15 cellular contexts compared by ENCODE assay signal in the genomic region with DNA sequence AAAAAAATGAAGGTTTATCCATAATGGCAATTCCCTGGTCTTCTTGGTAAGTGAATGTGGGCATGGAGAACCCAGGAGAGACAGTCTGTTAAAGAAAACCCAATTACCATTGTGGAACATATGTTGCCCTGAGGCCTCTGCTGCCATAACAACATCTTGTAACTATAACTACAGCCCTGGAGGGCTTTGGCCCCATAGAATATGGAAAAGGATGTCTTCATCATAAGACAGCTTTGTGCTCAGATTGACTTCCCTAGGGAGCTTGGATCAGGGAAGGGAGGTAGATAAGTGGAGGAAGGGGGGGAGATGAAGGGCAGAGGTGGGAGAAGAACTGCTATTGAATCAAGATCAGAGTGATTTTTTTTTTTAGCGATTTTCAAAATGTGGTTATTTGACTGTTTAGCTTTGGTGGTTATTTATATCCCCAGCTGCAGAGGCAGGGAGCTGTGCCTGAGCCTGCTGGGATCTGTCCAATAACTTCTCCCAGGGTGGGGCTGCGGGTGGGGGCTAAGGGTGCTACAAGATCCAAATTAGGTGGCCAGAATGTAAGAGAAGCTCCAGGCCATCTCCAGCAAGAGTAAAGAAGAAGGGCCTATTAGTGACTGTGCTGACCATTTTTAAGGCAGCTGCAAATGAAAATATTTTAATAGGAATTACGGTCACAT. TPM values are rescaled to one million over a fixed set of nuclear protein-coding genes. Genes with fewer than 3 reads are reported as not detected.
DNase-seq lines count a peak whose midpoint lies in the region; ATAC-seq and TF ChIP-seq lines count a peak whose summit lies in the region.
"Had no signal": no experiment of that assay in that cellular context is flagged by ENCODE, and none has a peak within 500 bp of the region (broad histone marks: within the 10 kb centered on the region; RNA-seq: fewer than 3 reads in every experiment).

No MANE protein-coding gene starts in this region.

- H3K9me3 ChIP-seq in BLaER1 (no peaks in the 10 kb centered on the region), neural progenitor cell (ENCODE audit: low read depth) (no peaks in the 10 kb centered on the region)

- no peak overlapping the region for H2AFZ ChIP-seq in neural progenitor cell (replicated peaks)

- no peak for TF ChIP-seq CTCF in neural progenitor cell (IDR thresholded peaks at IDR 0.05)

- no peak for ATAC-seq in GM19455 (IDR thresholded peaks at IDR 0.05; ENCODE audit: unreplicated experiment)

- H3K4me1 Mint-ChIP-seq in neural progenitor cell = peaks cover 25% of the 10 kb centered on the region

- no peaks in the 10 kb centered on the region for H3K9me3 Mint-ChIP-seq in neural progenitor cell
- H3K9me3 Mint-ChIP-seq: nephron progenitor cell; T-helper 1 cell treated with Interleukin-12 subunit alpha and Interleukin-12 subunit beta and Interleukin-4 antibody, amounts not matched to agents 30 μg/mL and 1 μg/mL, for 36 hours had no signal

- H3K4me3 Mint-ChIP-seq in neural progenitor cell = peak overlapping the region; percentile 6
- H3K4me3 Mint-ChIP-seq: nephron progenitor cell; T-helper 1 cell treated with Interleukin-12 subunit alpha and Interleukin-12 subunit beta and Interleukin-4 antibody, amounts not matched to agents 30 μg/mL and 1 μg/mL, for 36 hours had no signal

- peak overlapping the region; percentile 76 for H3K27ac Mint-ChIP-seq in neural progenitor cell
- H3K27ac Mint-ChIP-seq: nephron progenitor cell; T-helper 1 cell treated with Interleukin-12 subunit alpha and Interleukin-12 subunit beta and Interleukin-4 antibody, amounts not matched to agents 30 μg/mL and 1 μg/mL, for 36 hours had no signal

- H3K9ac ChIP-seq in BLaER1 = peak overlapping the region; percentile 48; the same call in 1 of the 2 replicates
- no peak overlapping the region for H3K9ac ChIP-seq in neural progenitor cell

- H3K36me3 ChIP-seq in BLaER1 (no peaks in the 10 kb centered on the region), neural progenitor cell (no peaks in the 10 kb centered on the region)

- no peaks in the 10 kb centered on the region for H3K36me3 Mint-ChIP-seq in neural progenitor cell

- H3K27ac ChIP-seq in BLaER1 = peak overlapping the region; percentile 54
- H3K27ac ChIP-seq in neural progenitor cell = no peak overlapping the region

- H3K4me1 ChIP-seq in BLaER1 (peaks cover 75% of the 10 kb centered on the region), neural progenitor cell (peaks cover 9% of the 10 kb centered on the region)

- H3K79me2 ChIP-seq in neural progenitor cell (ENCODE audit: low read depth) = peaks cover 7% of the 10 kb centered on the region

- DNase-seq in NCI-H2171 (lab: John Stamatoyannopoulos, UW) (peak; percentile 93), fibroblast of gingiva (ENCODE audit: low read depth) (peak; percentile 27), neural progenitor cell (ENCODE audit: low spot score) (no peak), DMS79 (lab: John Stamatoyannopoulos, UW) (no peak), hepatic stellate cell (ENCODE audit: low spot score) (no peak), HPDE6-E6E7 (ENCODE audit: extremely low spot score) (no peak)
- DNase-seq: activated CD4-positive, alpha-beta T cell treated with anti-CD3 and anti-CD28 coated beads for 4 hours; amygdala; DND-41; KBM-7; NCI-H226; nephron progenitor cell had no signal

- no peaks in the 10 kb centered on the region for H4K20me1 ChIP-seq in BLaER1
- no peaks in the 10 kb centered on the region for H4K20me1 ChIP-seq in neural progenitor cell (ENCODE audit: low read depth)

- H3F3A ChIP-seq in neural progenitor cell (ENCODE audit: low read depth) = peaks cover 12% of the 10 kb centered on the region

- H3K27me3 ChIP-seq in BLaER1 = no peaks in the 10 kb centered on the region
- no peaks in the 10 kb centered on the region for H3K27me3 ChIP-seq in neural progenitor cell

- peak overlapping the region; percentile 82 for H3K4me2 ChIP-seq in BLaER1
- no peak overlapping the region for H3K4me2 ChIP-seq in neural progenitor cell

- no peak overlapping the region for H3K4me3 ChIP-seq in BLaER1
- H3K4me3 ChIP-seq in neural progenitor cell = no peak overlapping the region

- H3K27me3 Mint-ChIP-seq in neural progenitor cell (ENCODE audit: insufficient read depth, low read depth) = peaks cover 8% of the 10 kb centered on the region

RNA-seq across cellular contexts. Expression of gene KAT7, which starts 5.3 kb away (rescaled TPM):
- 125 and 139 TPM in 2 replicates for total RNA-seq in neural progenitor cell (ENCODE audit: low replicate concordance)

RNA-seq across cellular contexts. Expression of gene FAM117A, which starts 19.3 kb away (rescaled TPM):
- total RNA-seq in neural progenitor cell (ENCODE audit: low replicate concordance) = 14.6 and 29.5 TPM in 2 replicates

Comparison
In these comparisons a context has a peak if more than half of its experiments do, and no peak if none do; other contexts are left out.
1. DNase-seq: peak in NCI-H2171 (single experiment) and fibroblast of gingiva (single experiment); none in neural progenitor cell (single experiment), DMS79 (single experiment), hepatic stellate cell (single experiment) and HPDE6-E6E7 (single experiment).